10 cellular contexts compared by ENCODE assay signal in genomic region chr3:127456471-127457093, GRCh38.
DNase-seq lines count a peak whose midpoint lies in the region; ATAC-seq and TF ChIP-seq lines count a peak whose summit lies in the region.
"Had no signal": no experiment of that assay in that cellular context is flagged by ENCODE, and none has a peak within 500 bp of the region (broad histone marks: within the 10 kb centered on the region; RNA-seq: fewer than 3 reads in every experiment).

No MANE protein-coding gene starts in this region.

- DNase-seq in activated CD8-positive, alpha-beta T cell treated with anti-CD3 and anti-CD28 coated beads for 36 hours, result peak; percentile 9
- DNase-seq in activated CD8-positive, alpha-beta T cell treated with anti-CD3 and anti-CD28 coated beads, Interleukin-2, amount 10 ng/mL, durations not matched to agents 7 days and 5 days, result no peak
- DNase-seq in iPS DF 6.9 (ENCODE audit: low read depth, low spot score) (no peak), spleen (peak; percentile 61), GM20000 (ENCODE audit: low spot score) (no peak), DMS114 treated with DMSO at 0.1 percent for 48 hours (lab: John Stamatoyannopoulos, UW; ENCODE audit: unreplicated experiment) (no peak)
- DNase-seq in effector CD4-positive, alpha-beta T cell, result no peak

- H3K27ac ChIP-seq in iPS DF 6.9 (ENCODE audit: low read length) (no peak overlapping the region), spleen (no peak overlapping the region)

- peak overlapping the region; percentile 2; the same call in 1 of the 2 replicates for H3K4me3 ChIP-seq in iPS DF 6.9 (ENCODE audit: low read length)
- H3K4me3 ChIP-seq in spleen, result peak overlapping the region in 2 of 8 donors; percentile 22 to 49

- no peak for TF ChIP-seq CTCF in activated CD8-positive, alpha-beta T cell treated with anti-CD3 and anti-CD28 coated beads for 36 hours (IDR thresholded peaks at IDR 0.05)
- TF ChIP-seq CTCF in spleen (IDR thresholded peaks at IDR 0.05 in 8 of 11, conservative IDR thresholded peaks at IDR 0.05 in 3 of 11), result no peak
- no peak for TF ChIP-seq CTCF in GM20000 (IDR thresholded peaks at IDR 0.05; ENCODE audit: extremely low read depth, missing control alignments)

- peaks cover 46% of the 10 kb centered on the region for H3K27me3 Mint-ChIP-seq in activated CD8-positive, alpha-beta T cell treated with anti-CD3 and anti-CD28 coated beads for 36 hours
- H3K27me3 Mint-ChIP-seq in activated CD8-positive, alpha-beta T cell treated with anti-CD3 and anti-CD28 coated beads, Interleukin-2, amount 10 ng/mL, durations not matched to agents 7 days and 5 days (ENCODE audit: low read depth), result peaks cover 46% of the 10 kb centered on the region

- H3K27ac Mint-ChIP-seq in activated CD8-positive, alpha-beta T cell treated with anti-CD3 and anti-CD28 coated beads for 36 hours, result no peak overlapping the region
- no peak overlapping the region for H3K27ac Mint-ChIP-seq in activated CD8-positive, alpha-beta T cell treated with anti-CD3 and anti-CD28 coated beads, Interleukin-2, amount 10 ng/mL, durations not matched to agents 7 days and 5 days
- H3K27ac Mint-ChIP-seq: type B pancreatic cell had no signal

- CTCF ChIA-PET in activated CD8-positive, alpha-beta T cell treated with anti-CD3 and anti-CD28 coated beads for 36 hours (lab: Charles Lee), result interaction anchor here (0.7 to 1.6 kb wide), 10 partner anchors 9 to 847 kb away, joined by 3 to 12 read pairs (median 4); partner anchors contain the start of gene PLXNA1
- CTCF ChIA-PET in activated CD8-positive, alpha-beta T cell treated with anti-CD3 and anti-CD28 coated beads, Interleukin-2, amount 10 ng/mL, durations not matched to agents 7 days and 5 days (lab: Charles Lee), result interaction anchor here (1.0 to 1.2 kb wide), 2 partner anchors 91 to 776 kb away, joined by 5 read pairs; no protein-coding TSS in a partner anchor

- peaks cover 10% of the 10 kb centered on the region for H3K4me1 Mint-ChIP-seq in activated CD8-positive, alpha-beta T cell treated with anti-CD3 and anti-CD28 coated beads for 36 hours (ENCODE audit: low read depth)
- H3K4me1 Mint-ChIP-seq in activated CD8-positive, alpha-beta T cell treated with anti-CD3 and anti-CD28 coated beads, Interleukin-2, amount 10 ng/mL, durations not matched to agents 7 days and 5 days (ENCODE audit: low read depth), result peaks cover 4% of the 10 kb centered on the region

- peaks cover 4% of the 10 kb centered on the region; the same call in 1 of the 2 replicates for H3K4me1 ChIP-seq in iPS DF 6.9 (ENCODE audit: control insufficient read depth, insufficient read depth, low read length)
- peaks cover 13 to 24% (median 20%) of the 10 kb centered on the region in 6 donors for H3K4me1 ChIP-seq in spleen

- no peak overlapping the region for H3K4me3 Mint-ChIP-seq in activated CD8-positive, alpha-beta T cell treated with anti-CD3 and anti-CD28 coated beads for 36 hours
- H3K4me3 Mint-ChIP-seq in activated CD8-positive, alpha-beta T cell treated with anti-CD3 and anti-CD28 coated beads, Interleukin-2, amount 10 ng/mL, durations not matched to agents 7 days and 5 days, result no peak overlapping the region

- no peaks in the 10 kb centered on the region for H3K36me3 Mint-ChIP-seq in activated CD8-positive, alpha-beta T cell treated with anti-CD3 and anti-CD28 coated beads for 36 hours (ENCODE audit: low read depth)
- no peaks in the 10 kb centered on the region for H3K36me3 Mint-ChIP-seq in activated CD8-positive, alpha-beta T cell treated with anti-CD3 and anti-CD28 coated beads, Interleukin-2, amount 10 ng/mL, durations not matched to agents 7 days and 5 days (ENCODE audit: low read depth)
- H3K36me3 Mint-ChIP-seq: type B pancreatic cell had no signal

- H3K36me3 ChIP-seq in iPS DF 6.9 (ENCODE audit: control insufficient read depth, insufficient read depth, low read length), result no peaks in the 10 kb centered on the region
- no peaks in the 10 kb centered on the region for H3K36me3 ChIP-seq in spleen

- TF ChIP-seq POLR2A in spleen (IDR thresholded peaks at IDR 0.05), result no peak

- WGBS in iPS DF 6.9 (ENCODE audit: insufficient coverage, insufficient read length), result no CpG with 5 or more reads among the region's 24 CpGs
- 2 to 9% (median 4%) methylated on average over 20 to 24 of the region's 24 CpGs for WGBS in spleen, 5 donors

- H3K9me3 Mint-ChIP-seq in activated CD8-positive, alpha-beta T cell treated with anti-CD3 and anti-CD28 coated beads for 36 hours, result no peaks in the 10 kb centered on the region
- no peaks in the 10 kb centered on the region for H3K9me3 Mint-ChIP-seq in activated CD8-positive, alpha-beta T cell treated with anti-CD3 and anti-CD28 coated beads, Interleukin-2, amount 10 ng/mL, durations not matched to agents 7 days and 5 days (ENCODE audit: insufficient read depth)
- H3K9me3 Mint-ChIP-seq: type B pancreatic cell had no signal

- H3K9me3 ChIP-seq in iPS DF 6.9 (ENCODE audit: control insufficient read depth, insufficient read depth, low read length) (no peaks in the 10 kb centered on the region), spleen (no peaks in the 10 kb centered on the region)
- H3K9me3 ChIP-seq: Caco-2 had no signal

- H3K27me3 ChIP-seq in iPS DF 6.9 (ENCODE audit: control insufficient read depth, insufficient read depth, low read length) (peaks cover 13% of the 10 kb centered on the region; the same call in 1 of the 2 replicates), spleen (replicated peaks in 1 of 7) (peaks cover 0 to 88% (median 51%) of the 10 kb centered on the region in 7 donors)

- ATAC-seq in activated CD8-positive, alpha-beta T cell treated with anti-CD3 and anti-CD28 coated beads for 36 hours, result no peak
- no peak for ATAC-seq in activated CD8-positive, alpha-beta T cell treated with anti-CD3 and anti-CD28 coated beads, Interleukin-2, amount 10 ng/mL, durations not matched to agents 7 days and 5 days
- ATAC-seq in SK-N-SH treated with all-trans-retinoic acid at 6 μM for 48 hours, result peak; percentile 61

- POLR2A ChIA-PET in activated CD8-positive, alpha-beta T cell treated with anti-CD3 and anti-CD28 coated beads for 36 hours (lab: Charles Lee), result no interaction called here
- POLR2A ChIA-PET in activated CD8-positive, alpha-beta T cell treated with anti-CD3 and anti-CD28 coated beads, Interleukin-2, amount 10 ng/mL, durations not matched to agents 7 days and 5 days (lab: Charles Lee), result no interaction called here

- intact Hi-C loops in activated CD8-positive, alpha-beta T cell treated with anti-CD3 and anti-CD28 coated beads for 36 hours (cut with micrococcal nuclease), result loop anchor here (10.0 kb wide), 1 partner anchor 782 kb away; no protein-coding TSS in a partner anchor
- intact Hi-C loops in spleen (cut with DNase I; ENCODE audit: low total_unique reads), result no loop called here

TF ChIP-seq in SK-N-SH treated with all-trans-retinoic acid at 6 μM for 48 hours, 23 proteins besides CTCF, POLR2A, EP300 and RAD21 (continues in another document):
- TF ChIP-seq ZNF565 (CRISPR knock-in tag; conservative IDR thresholded peaks at IDR 0.05; ENCODE audit: low read depth) (no peak), ZC3H10 (CRISPR knock-in tag; IDR thresholded peaks at IDR 0.05) (no peak), PATZ1 (CRISPR knock-in tag; IDR thresholded peaks at IDR 0.05; ENCODE audit: borderline replicate concordance) (no peak), ESRRG (CRISPR knock-in tag; IDR thresholded peaks at IDR 0.05) (no peak), CREB5 (CRISPR knock-in tag; IDR thresholded peaks at IDR 0.05; ENCODE audit: low read depth) (no peak), PPARA (CRISPR knock-in tag; IDR thresholded peaks at IDR 0.05; ENCODE audit: borderline replicate concordance) (no peak), RARB (CRISPR knock-in tag; IDR thresholded peaks at IDR 0.05) (no peak), ISL1 (CRISPR knock-in tag; IDR thresholded peaks at IDR 0.05) (no peak), CSRNP3 (CRISPR knock-in tag; IDR thresholded peaks at IDR 0.05) (no peak), OSR1 (CRISPR knock-in tag; IDR thresholded peaks at IDR 0.05) (no peak), ZNF70 (CRISPR knock-in tag; IDR thresholded peaks at IDR 0.05) (no peak)

Comparison
In these comparisons a context has a peak if more than half of its experiments do, and no peak if none do; other contexts are left out.
1. DNase-seq: peak in activated CD8-positive, alpha-beta T cell treated with anti-CD3 and anti-CD28 coated beads for 36 hours (single experiment) and spleen (single experiment); none in activated CD8-positive, alpha-beta T cell treated with anti-CD3 and anti-CD28 coated beads, Interleukin-2, amount 10 ng/mL, durations not matched to agents 7 days and 5 days (single experiment), iPS DF 6.9 (single experiment), GM20000 (single experiment), DMS114 treated with DMSO at 0.1 percent for 48 hours (single experiment) and effector CD4-positive, alpha-beta T cell (single experiment).